8 cellular contexts compared by ENCODE assay signal in genomic region chr11:65366340-65366773, GRCh38. TPM values are rescaled to one million over a fixed set of nuclear protein-coding genes. Genes with fewer than 3 reads are reported as not detected.
DNase-seq lines count a peak whose midpoint lies in the region; ATAC-seq and TF ChIP-seq lines count a peak whose summit lies in the region.

No MANE protein-coding gene starts in this region.

- in situ Hi-C loops in ACHN (cut with HindIII; ENCODE audit: low pct_ligation_motif_present, low pct_unique_long_range_greater_than_20kb, low sequenced_read_pairs) = no loop called here

- H3K9me3 ChIP-seq in SK-N-MC (ENCODE audit: low read depth, low read length) = no peaks in the 10 kb centered on the region

- no peak overlapping the region for H3K27ac ChIP-seq in SK-N-MC

- TF ChIP-seq POLR2A in GM18505 (IDR thresholded peaks at IDR 0.05; ENCODE audit: borderline replicate concordance, extremely low read depth, insufficient read depth, insufficient read length) = no peak

- DNase-seq in ACHN = peak; percentile 79
- peak; percentile 77 for DNase-seq in GM12865 (ENCODE audit: low read depth)
- peak; percentile 24 for DNase-seq in NCI-H1436 treated with DMSO at 0.1 percent for 48 hours (lab: John Stamatoyannopoulos, UW)
- peak; percentile 56 for DNase-seq in SK-N-MC (ENCODE audit: low read depth, low spot score)
- peak; percentile 84 for DNase-seq in epithelial cell of esophagus (ENCODE audit: low read depth)
- peak; percentile 45 for DNase-seq in mucosa of gallbladder (ENCODE audit: low spot score)
- no peak for DNase-seq in HK-2 (ENCODE audit: unreplicated experiment)

- H3K4me3 ChIP-seq in GM12865 (ENCODE audit: low read depth, low read length) (no peak overlapping the region), SK-N-MC (no peak overlapping the region), epithelial cell of esophagus (ENCODE audit: low read length) (no peak overlapping the region)

- H3K36me3 ChIP-seq in SK-N-MC (ENCODE audit: insufficient read depth, low read length) = no peaks in the 10 kb centered on the region

- no peak overlapping the region for H3K9ac ChIP-seq in SK-N-MC (ENCODE audit: insufficient read length)

- TF ChIP-seq CTCF in GM12865 (IDR thresholded peaks at IDR 0.05; ENCODE audit: insufficient read depth, low read depth, low read length, missing control alignments) (peak; percentile 77), epithelial cell of esophagus (IDR thresholded peaks at IDR 0.05; ENCODE audit: insufficient read depth, low read depth, low read length, missing control alignments) (peak; percentile 77)

- ATAC-seq in GM18505 (IDR thresholded peaks at IDR 0.05; ENCODE audit: unreplicated experiment) = no peak

RNA-seq across cellular contexts. Expression of gene TIGD3, which starts 11.8 kb away (rescaled TPM):
- total RNA-seq in mucosa of gallbladder = 0.29 TPM

RNA-seq across cellular contexts. Expression of gene SLC25A45, which starts 16.1 kb away (rescaled TPM):
- 7.1 TPM for total RNA-seq in mucosa of gallbladder

RNA-seq across cellular contexts. Expression of gene FRMD8, which starts 20.1 kb away (rescaled TPM):
- 40.8 TPM for total RNA-seq in mucosa of gallbladder

RNA-seq across cellular contexts. Expression of gene DPF2, which starts 32.7 kb away (rescaled TPM):
- total RNA-seq in mucosa of gallbladder = 62.6 TPM

RNA-seq across cellular contexts. Expression of gene CDC42EP2, which starts 51.7 kb away (rescaled TPM):
- total RNA-seq in mucosa of gallbladder = 21.5 TPM
